Comparison of ENCODE assay signal across 16 cellular contexts in genomic region chr13:33202644-33203169, GRCh38.
DNase-seq lines count a peak whose midpoint lies in the region; ATAC-seq and TF ChIP-seq lines count a peak whose summit lies in the region.
"Had no signal": no experiment of that assay in that cellular context is flagged by ENCODE, and none has a peak within 500 bp of the region (broad histone marks: within the 10 kb centered on the region; RNA-seq: fewer than 3 reads in every experiment).

No MANE protein-coding gene starts in this region.

- H3K9me3 Mint-ChIP-seq in memory B cell, result peaks cover 1% of the 10 kb centered on the region

- H3K27ac Mint-ChIP-seq in memory B cell, result no peak overlapping the region

- H3K4me1 Mint-ChIP-seq in memory B cell, result peaks cover 10% of the 10 kb centered on the region

- H3K9me3 ChIP-seq in A673 (ENCODE audit: low read depth, low read length, poor library complexity, severe bottlenecking), result no peaks in the 10 kb centered on the region
- H3K9me3 ChIP-seq: lower lobe of right lung, neutrophil, testis had no signal

- no peaks in the 10 kb centered on the region for H3K36me3 ChIP-seq in A673 (ENCODE audit: insufficient read depth, low read length, poor library complexity, severe bottlenecking)
- H3K36me3 ChIP-seq: lower lobe of right lung, neutrophil had no signal

- H3K27me3 ChIP-seq in A673 (replicated peaks; ENCODE audit: insufficient read depth, low read depth, low read length, poor library complexity), result no peaks in the 10 kb centered on the region
- H3K27me3 ChIP-seq: testis had no signal

- peaks cover 71% of the 10 kb centered on the region for H3K4me1 ChIP-seq in A673 (ENCODE audit: insufficient read depth, low read length, poor library complexity, severe bottlenecking)

- POLR2A ChIA-PET in A673 (lab: Charles Lee; ENCODE audit: low non-redundant PET), result no interaction called here

- CTCF ChIA-PET in A673 (lab: Charles Lee), result no interaction called here

- no TSS peak for BruUV-seq in A673 (replicated peaks; lab: Mats Ljungman, UMichigan)

- DNase-seq in A673 (ENCODE audit: low spot score) (no peak), NB4 (ENCODE audit: low read depth) (peak; percentile 13), memory B cell (ENCODE audit: low spot score in 2 of 2) (no peak)
- no peak for DNase-seq in stimulated activated CD8-positive, alpha-beta memory T cell treated with anti-CD3 and anti-CD28 coated beads, Interleukin-4, amount 100 ng/mL, for 48 hours
- DNase-seq: activated CD4-positive, CD25-positive, alpha-beta regulatory T cell; activated CD8-positive, alpha-beta memory T cell treated with anti-CD3 and anti-CD28 coated beads, Interleukin-2, amount 50 U/mL, for 48 hours; DMS 273 treated with DMSO at 0.1 percent for 48 hours; GM23248; lower lobe of right lung; testis had no signal

- H3K4me3 ChIP-seq in A673 (ENCODE audit: low read depth, low read length, poor library complexity, severe bottlenecking), result peak overlapping the region; percentile 56
- no peak overlapping the region for H3K4me3 ChIP-seq in NB4 (ENCODE audit: low read depth, low read length)
- H3K4me3 ChIP-seq: GM23248, lower lobe of right lung, testis had no signal

- no peak for TF ChIP-seq POLR2A in NB4 (IDR thresholded peaks at IDR 0.05; ENCODE audit: extremely low read depth, insufficient read length)

- peak; percentile 40 for ATAC-seq in GM18909 (IDR thresholded peaks at IDR 0.05; ENCODE audit: poor library complexity, unreplicated experiment)
- peak; percentile 64 for ATAC-seq in memory B cell (ENCODE audit: low read depth)
- no peak for ATAC-seq in HG03045 (IDR thresholded peaks at IDR 0.05; ENCODE audit: unreplicated experiment)
- no peak for ATAC-seq in HG03025 (IDR thresholded peaks at IDR 0.05; ENCODE audit: low FRiP score, unreplicated experiment)
- no peak for ATAC-seq in GM18873 (IDR thresholded peaks at IDR 0.05; ENCODE audit: low FRiP score, unreplicated experiment)
- ATAC-seq: lower lobe of right lung, SK-N-SH treated with all-trans-retinoic acid at 6 μM for 48 hours had no signal

- H3K36me3 Mint-ChIP-seq in memory B cell, result no peaks in the 10 kb centered on the region

- peaks cover 15% of the 10 kb centered on the region for H3K27me3 Mint-ChIP-seq in memory B cell

- no peak overlapping the region for H3K4me3 Mint-ChIP-seq in memory B cell

- intact Hi-C loops in A673 (cut with micrococcal nuclease; ENCODE audit: unreplicated experiment), result loop anchor here (10.0 kb wide), 1 partner anchor 292 kb away; no protein-coding TSS in a partner anchor

- H3K27ac ChIP-seq in A673 (ENCODE audit: low read depth, low read length, poor library complexity, severe bottlenecking), result peak overlapping the region; percentile 84
- H3K27ac ChIP-seq: neutrophil, testis had no signal

- no peak for TF ChIP-seq CTCF in A673 (conservative IDR thresholded peaks at IDR 0.05; ENCODE audit: low read depth, low read length)
- no peak for TF ChIP-seq CTCF in NB4 (IDR thresholded peaks at IDR 0.05; ENCODE audit: low read depth, low read length)

Comparison
In these comparisons a context has a peak if more than half of its experiments do, and no peak if none do; other contexts are left out.
1. ATAC-seq: peak in GM18909 (single experiment) and memory B cell (single experiment); none in HG03045 (single experiment), HG03025 (single experiment) and GM18873 (single experiment).